In genomic region chr12:113341535-113341934, GRCh38 we compare ENCODE assay signal across 16 cellular contexts.
"Had no signal": no experiment of that assay in that cellular context is flagged by ENCODE, and none has a peak within 500 bp of the region (broad histone marks: within the 10 kb centered on the region; RNA-seq: fewer than 3 reads in every experiment).

No MANE protein-coding gene starts in this region.

- H3K4me3 Mint-ChIP-seq: activated CD4-positive, alpha-beta T cell treated with anti-CD3 and anti-CD28 coated beads, Interleukin-2, amount 10 ng/mL, durations not matched to agents 24 days and 14 days; activated naive CD8-positive, alpha-beta T cell; activated T-cell treated with anti-CD3 and anti-CD28 coated beads, Interleukin-2, amount 50 U/mL, for 72 hours; nephron had no signal

- ATAC-seq: activated T-cell treated with anti-CD3 and anti-CD28 coated beads, Interleukin-2, amount 50 U/mL, for 72 hours; body of pancreas; esophagus mucosa had no signal

- H3K27ac Mint-ChIP-seq: activated CD4-positive, alpha-beta T cell treated with anti-CD3 and anti-CD28 coated beads, Interleukin-2, amount 10 ng/mL, durations not matched to agents 24 days and 14 days; activated naive CD8-positive, alpha-beta T cell; activated T-cell treated with anti-CD3 and anti-CD28 coated beads, Interleukin-2, amount 50 U/mL, for 72 hours; nephron had no signal

- H3K27me3 ChIP-seq: body of pancreas, colonic mucosa, hepatocyte, spleen had no signal

- H3K9me3 ChIP-seq: body of pancreas, colonic mucosa, sigmoid colon, spleen had no signal

- H3K4me1 Mint-ChIP-seq: activated CD4-positive, alpha-beta T cell treated with anti-CD3 and anti-CD28 coated beads, Interleukin-2, amount 10 ng/mL, durations not matched to agents 24 days and 14 days; nephron had no signal

- DNase-seq: activated CD4-positive, alpha-beta T cell treated with anti-CD3 and anti-CD28 coated beads, Interleukin-2, amount 10 ng/mL, durations not matched to agents 24 days and 14 days; activated CD4-positive, CD25-positive, alpha-beta regulatory T cell; activated CD8-positive, alpha-beta memory T cell treated with anti-CD3 and anti-CD28 coated beads, Interleukin-2, amount 50 U/mL, for 48 hours; activated gamma-delta T cell treated with Interleukin-2 at 50 U/mL for 16 hours; activated T-cell treated with anti-CD3 and anti-CD28 coated beads, Interleukin-2, amount 50 U/mL, for 72 hours; amygdala; body of pancreas; caudate nucleus; colonic mucosa; islet precursor cell; sigmoid colon; spleen had no signal

- H3K36me3 Mint-ChIP-seq: activated naive CD8-positive, alpha-beta T cell had no signal

- H3K79me2 ChIP-seq: hepatocyte had no signal

- H3K4me1 ChIP-seq: body of pancreas, colonic mucosa, sigmoid colon had no signal

- H3K27me3 Mint-ChIP-seq: activated naive CD8-positive, alpha-beta T cell had no signal

- H3K4me3 ChIP-seq: body of pancreas, colonic mucosa, hepatocyte, sigmoid colon, spleen had no signal

- H2AFZ ChIP-seq: hepatocyte had no signal

- H3K27ac ChIP-seq: body of pancreas, colonic mucosa, hepatocyte, sigmoid colon had no signal

- H3K4me2 ChIP-seq: hepatocyte had no signal

- H3K36me3 ChIP-seq: colonic mucosa, sigmoid colon, spleen had no signal

- H3K9me3 Mint-ChIP-seq: activated CD4-positive, alpha-beta T cell treated with anti-CD3 and anti-CD28 coated beads, Interleukin-2, amount 10 ng/mL, durations not matched to agents 24 days and 14 days; activated T-cell treated with anti-CD3 and anti-CD28 coated beads, Interleukin-2, amount 50 U/mL, for 72 hours; nephron had no signal
